Comparison of ENCODE assay signal across 1 cellular context in the genomic region with DNA sequence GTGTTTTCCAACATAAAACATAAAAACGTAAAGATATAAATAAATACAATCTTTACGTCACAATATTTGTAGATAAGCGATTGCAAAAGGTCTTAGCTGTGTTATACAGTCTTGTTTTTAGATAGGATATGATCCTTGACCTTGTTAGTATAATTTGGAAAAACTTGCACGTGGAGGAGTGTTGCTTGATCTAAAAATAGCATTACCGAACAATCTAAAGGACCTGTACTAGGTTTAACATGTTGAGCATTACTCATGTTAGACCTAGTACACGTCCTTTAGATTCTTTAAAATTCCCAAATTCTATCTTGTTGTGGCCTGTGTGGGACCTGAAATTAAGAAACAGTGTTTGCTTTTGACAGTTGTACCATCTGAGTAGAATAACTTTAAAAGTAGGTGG.
A peak's percentile ranks its signal among the peaks of the same experiment; 100 is the strongest.
TF ChIP-seq lines count a peak whose summit lies in the region.

No MANE protein-coding gene starts in this region.

TF ChIP-seq in K562, 482 proteins besides CTCF, POLR2A, EP300 and RAD21 (continued from another document):
- TF ChIP-seq MAFG (tag; conservative IDR thresholded peaks at IDR 0.05) (no peak), MEF2A (IDR thresholded peaks at IDR 0.05; ENCODE audit: control insufficient read depth, low read depth, low read length) (peak; percentile 89), HDAC3 (IDR thresholded peaks at IDR 0.05; ENCODE audit: borderline replicate concordance, partially characterized antibody) (peak; percentile 33)
- TF ChIP-seq, protein P1, sequence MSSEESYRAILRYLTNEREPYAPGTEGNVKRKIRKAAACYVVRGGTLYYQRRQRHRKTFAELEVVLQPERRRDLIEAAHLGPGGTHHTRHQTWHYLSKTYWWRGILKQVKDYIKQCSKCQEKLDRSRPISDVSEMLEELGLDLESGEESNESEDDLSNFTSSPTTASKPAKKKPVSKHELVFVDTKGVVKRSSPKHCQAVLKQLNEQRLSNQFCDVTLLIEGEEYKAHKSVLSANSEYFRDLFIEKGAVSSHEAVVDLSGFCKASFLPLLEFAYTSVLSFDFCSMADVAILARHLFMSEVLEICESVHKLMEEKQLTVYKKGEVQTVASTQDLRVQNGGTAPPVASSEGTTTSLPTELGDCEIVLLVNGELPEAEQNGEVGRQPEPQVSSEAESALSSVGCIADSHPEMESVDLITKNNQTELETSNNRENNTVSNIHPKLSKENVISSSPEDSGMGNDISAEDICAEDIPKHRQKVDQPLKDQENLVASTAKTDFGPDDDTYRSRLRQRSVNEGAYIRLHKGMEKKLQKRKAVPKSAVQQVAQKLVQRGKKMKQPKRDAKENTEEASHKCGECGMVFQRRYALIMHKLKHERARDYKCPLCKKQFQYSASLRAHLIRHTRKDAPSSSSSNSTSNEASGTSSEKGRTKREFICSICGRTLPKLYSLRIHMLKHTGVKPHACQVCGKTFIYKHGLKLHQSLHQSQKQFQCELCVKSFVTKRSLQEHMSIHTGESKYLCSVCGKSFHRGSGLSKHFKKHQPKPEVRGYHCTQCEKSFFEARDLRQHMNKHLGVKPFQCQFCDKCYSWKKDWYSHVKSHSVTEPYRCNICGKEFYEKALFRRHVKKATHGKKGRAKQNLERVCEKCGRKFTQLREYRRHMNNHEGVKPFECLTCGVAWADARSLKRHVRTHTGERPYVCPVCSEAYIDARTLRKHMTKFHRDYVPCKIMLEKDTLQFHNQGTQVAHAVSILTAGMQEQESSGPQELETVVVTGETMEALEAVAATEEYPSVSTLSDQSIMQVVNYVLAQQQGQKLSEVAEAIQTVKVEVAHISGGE (CRISPR knock-in tag; IDR thresholded peaks at IDR 0.05): no peak
